12 cellular contexts compared by ENCODE assay signal in genomic region chr10:49568235-49568634, GRCh38. TPM values are rescaled to one million over a fixed set of nuclear protein-coding genes. Genes with fewer than 3 reads are reported as not detected.
A peak's percentile ranks its signal among the peaks of the same experiment; 100 is the strongest.
DNase-seq lines count a peak whose midpoint lies in the region; ATAC-seq and TF ChIP-seq lines count a peak whose summit lies in the region.
"Had no signal": no experiment of that assay in that cellular context is flagged by ENCODE, and none has a peak within 500 bp of the region (broad histone marks: within the 10 kb centered on the region; RNA-seq: fewer than 3 reads in every experiment).

No MANE protein-coding gene starts in this region.

- intact Hi-C loops in natural killer cell (cut with micrococcal nuclease) (no loop called here), mammary epithelial cell (cut with micrococcal nuclease) (loop anchor here (1.0 kb wide), 1 partner anchor 16 kb away; no protein-coding TSS in a partner anchor), tibial artery (cut with DNase I; ENCODE audit: low total_unique reads) (no loop called here)

- no peaks in the 10 kb centered on the region for H3K9me3 ChIP-seq in mammary epithelial cell (replicated peaks; ENCODE audit: insufficient read depth, low read length)
- peaks cover 0 to 3% (median 0%) of the 10 kb centered on the region in 3 donors for H3K9me3 ChIP-seq in tibial artery
- H3K9me3 ChIP-seq: BE2C had no signal

- peak overlapping the region; percentile 96 for H3K27ac ChIP-seq in mammary epithelial cell (ENCODE audit: insufficient read depth, low read depth, low read length)
- no peak overlapping the region for H3K27ac ChIP-seq in tibial artery

- H3K27me3 Mint-ChIP-seq in natural killer cell (ENCODE audit: low read depth in 2 of 2) = peaks cover 11 to 50% of the 10 kb centered on the region in 2 donors
- H3K27me3 Mint-ChIP-seq in natural killer cell treated with Interleukin-12 subunit alpha and Interleukin-12 subunit beta and Interleukin-15 and Interleukin-18, amount 100 ng/mL, for 72 hours = peaks cover 14 to 30% of the 10 kb centered on the region in 2 donors

- peak overlapping the region; percentile 80 for H3K9ac ChIP-seq in mammary epithelial cell (ENCODE audit: insufficient read depth, low read length)

- dilution Hi-C loops in mammary epithelial cell (cut with HindIII; ENCODE audit: low sequenced_read_pairs) = no loop called here

- peak overlapping the region; percentile 84 for H3K4me2 ChIP-seq in mammary epithelial cell (ENCODE audit: insufficient read depth, low read depth, low read length)

- H3K4me1 Mint-ChIP-seq in natural killer cell = peaks cover 17 to 18% of the 10 kb centered on the region in 2 donors
- H3K4me1 Mint-ChIP-seq in natural killer cell treated with Interleukin-12 subunit alpha and Interleukin-12 subunit beta and Interleukin-15 and Interleukin-18, amount 100 ng/mL, for 72 hours (ENCODE audit: low read depth in 2 of 2) = peaks cover 13 to 17% of the 10 kb centered on the region in 2 donors
- H3K4me1 Mint-ChIP-seq: neural crest cell had no signal

- H3K27ac Mint-ChIP-seq in natural killer cell = peak overlapping the region in 1 of 2 donors; percentile 46
- H3K27ac Mint-ChIP-seq in natural killer cell treated with Interleukin-12 subunit alpha and Interleukin-12 subunit beta and Interleukin-15 and Interleukin-18, amount 100 ng/mL, for 72 hours = no peak overlapping the region

- no peak for TF ChIP-seq CTCF in natural killer cell (IDR thresholded peaks at IDR 0.05)
- TF ChIP-seq CTCF in mammary epithelial cell (conservative IDR thresholded peaks at IDR 0.05 in 1 of 2, IDR thresholded peaks at IDR 0.05 in 1 of 2; ENCODE audit: extremely low read depth in 1 of 2, insufficient read depth in 1 of 2, low read depth in 1 of 2, low read length in 2 of 2) = no peak
- no peak for TF ChIP-seq CTCF in tibial artery (IDR thresholded peaks at IDR 0.05)

- no peaks in the 10 kb centered on the region for H3K36me3 ChIP-seq in mammary epithelial cell (ENCODE audit: insufficient read depth, low read length)
- H3K36me3 ChIP-seq in tibial artery = no peaks in the 10 kb centered on the region
- H3K36me3 ChIP-seq: BE2C had no signal

- WGBS in mammary epithelial cell (ENCODE audit: low coverage, missing lambda C conversion rate) = 0% methylated on average over 2 of the region's 2 CpGs

- no peaks in the 10 kb centered on the region for H4K20me1 ChIP-seq in mammary epithelial cell (ENCODE audit: insufficient read depth, low read length)

- peak overlapping the region; percentile 8 for H3K4me3 Mint-ChIP-seq in natural killer cell
- no peak overlapping the region for H3K4me3 Mint-ChIP-seq in natural killer cell treated with Interleukin-12 subunit alpha and Interleukin-12 subunit beta and Interleukin-15 and Interleukin-18, amount 100 ng/mL, for 72 hours
- H3K4me3 Mint-ChIP-seq: neural crest cell had no signal

- H2AFZ ChIP-seq in mammary epithelial cell (ENCODE audit: low read depth, low read length) = peak overlapping the region; percentile 60

- H3K4me3 ChIP-seq in mammary epithelial cell (replicated peaks in 1 of 3; ENCODE audit: insufficient read depth in 1 of 3, low read depth in 2 of 3, low read length in 3 of 3) (peak overlapping the region in 1 of 3 experiments; percentile 29), tibial artery (no peak overlapping the region)

- no peaks in the 10 kb centered on the region for H3K36me3 Mint-ChIP-seq in natural killer cell
- no peaks in the 10 kb centered on the region for H3K36me3 Mint-ChIP-seq in natural killer cell treated with Interleukin-12 subunit alpha and Interleukin-12 subunit beta and Interleukin-15 and Interleukin-18, amount 100 ng/mL, for 72 hours

- DNase-seq in natural killer cell = no peak
- DNase-seq in natural killer cell treated with Interleukin-12 subunit alpha and Interleukin-12 subunit beta and Interleukin-15 and Interleukin-18, amount 100 ng/mL, for 72 hours (ENCODE audit: low spot score) = no peak
- DNase-seq in mammary epithelial cell = peak; percentile 86
- DNase-seq in stromal cell of bone marrow (ENCODE audit: low read depth) = peak; percentile 79
- DNase-seq in GM19238 (ENCODE audit: insufficient read length, low spot score) = no peak
- no peak for DNase-seq in tibial artery
- DNase-seq: activated CD4-positive, alpha-beta T cell treated with anti-CD3 and anti-CD28 coated beads, Interleukin-2, amount 50 U/mL, for 4 hours; BE2C; NCI-H2107 had no signal

- in situ Hi-C loops in mammary epithelial cell (cut with MboI; ENCODE audit: low sequenced_read_pairs in 2 of 2) = no loop called here

- H3K27me3 ChIP-seq in mammary epithelial cell (ENCODE audit: insufficient read depth, low read length) = no peaks in the 10 kb centered on the region
- H3K27me3 ChIP-seq in tibial artery = no peaks in the 10 kb centered on the region
- H3K27me3 ChIP-seq: BE2C had no signal

- peak; percentile 17 to 78 (median 63) for ATAC-seq in natural killer cell
- no peak for ATAC-seq in natural killer cell treated with Interleukin-12 subunit alpha and Interleukin-12 subunit beta and Interleukin-15 and Interleukin-18, amount 100 ng/mL, for 72 hours
- ATAC-seq in HG03159 (IDR thresholded peaks at IDR 0.05; ENCODE audit: unreplicated experiment) = peak; percentile 53
- no peak for ATAC-seq in GM18909 (IDR thresholded peaks at IDR 0.05; ENCODE audit: poor library complexity, unreplicated experiment)

- CTCF ChIA-PET in mammary epithelial cell (lab: Charles Lee; ENCODE audit: low non-redundant PET) = no interaction called here

- no TSS peak for BruUV-seq in mammary epithelial cell (replicated peaks; lab: Mats Ljungman, UMichigan)

- H3K79me2 ChIP-seq in mammary epithelial cell (ENCODE audit: insufficient read depth, low read length) = no peaks in the 10 kb centered on the region

- peaks cover 44% of the 10 kb centered on the region for H3K4me1 ChIP-seq in mammary epithelial cell (ENCODE audit: insufficient read depth, low read length)
- no peaks in the 10 kb centered on the region for H3K4me1 ChIP-seq in tibial artery
- H3K4me1 ChIP-seq: BE2C had no signal

- no peaks in the 10 kb centered on the region for H3K9me3 Mint-ChIP-seq in natural killer cell
- H3K9me3 Mint-ChIP-seq in natural killer cell treated with Interleukin-12 subunit alpha and Interleukin-12 subunit beta and Interleukin-15 and Interleukin-18, amount 100 ng/mL, for 72 hours = no peaks in the 10 kb centered on the region

RNA-seq across cellular contexts. Expression of gene ERCC6, which starts 29.3 kb away (rescaled TPM):
- 10 to 100 TPM; 36.4 to 54.6 (median 52.6) TPM for total RNA-seq in natural killer cell
- 10 to 100 TPM; 22.5 to 27.8 TPM for total RNA-seq in natural killer cell treated with Interleukin-12 subunit alpha and Interleukin-12 subunit beta and Interleukin-15 and Interleukin-18, amount 100 ng/mL, for 72 hours
- total RNA-seq in mammary epithelial cell = 100 to 1,000 TPM in 1 of 2 donors, 10 to 100 TPM in 1; 35.5 to 106 TPM
- polyA plus RNA-seq in mammary epithelial cell = 22.1 TPM
- polyA minus RNA-seq in mammary epithelial cell = 78.2 TPM

RNA-seq across cellular contexts. Expression of gene SLC18A3, which starts 41.9 kb away (rescaled TPM):
- total RNA-seq in natural killer cell (not detected), mammary epithelial cell (not detected)
- not detected for total RNA-seq in natural killer cell treated with Interleukin-12 subunit alpha and Interleukin-12 subunit beta and Interleukin-15 and Interleukin-18, amount 100 ng/mL, for 72 hours
- polyA plus RNA-seq in mammary epithelial cell = not detected
- not detected for polyA minus RNA-seq in mammary epithelial cell

RNA-seq across cellular contexts. Expression of gene CHAT, which starts 45.6 kb away (rescaled TPM):
- total RNA-seq in natural killer cell (not detected), mammary epithelial cell (not detected)
- total RNA-seq in natural killer cell treated with Interleukin-12 subunit alpha and Interleukin-12 subunit beta and Interleukin-15 and Interleukin-18, amount 100 ng/mL, for 72 hours = not detected
- polyA plus RNA-seq in mammary epithelial cell = not detected
- polyA minus RNA-seq in mammary epithelial cell = not detected

Comparison
In these comparisons a context has a peak if more than half of its experiments do, and no peak if none do; other contexts are left out.
1. ATAC-seq: peak in natural killer cell (3 of 3) and HG03159 (single experiment); none in natural killer cell treated with Interleukin-12 subunit alpha and Interleukin-12 subunit beta and Interleukin-15 and Interleukin-18, amount 100 ng/mL, for 72 hours (0 of 2) and GM18909 (single experiment).
2. DNase-seq: peak in mammary epithelial cell (single experiment) and stromal cell of bone marrow (single experiment); none in natural killer cell (single experiment), natural killer cell treated with Interleukin-12 subunit alpha and Interleukin-12 subunit beta and Interleukin-15 and Interleukin-18, amount 100 ng/mL, for 72 hours (single experiment), GM19238 (single experiment) and tibial artery (0 of 2).